ENCODE assay signal across 16 cellular contexts in genomic region chr7:141339603-141340002, GRCh38.
DNase-seq lines count a peak whose midpoint lies in the region; ATAC-seq, FAIRE-seq and TF ChIP-seq lines count a peak whose summit lies in the region.
"Had no signal": no experiment of that assay in that cellular context is flagged by ENCODE, and none has a peak within 500 bp of the region (broad histone marks: within the 10 kb centered on the region; RNA-seq: fewer than 3 reads in every experiment).

No MANE protein-coding gene starts in this region.

- no peak for ATAC-seq in GM12878

- H2AFZ ChIP-seq in GM12878 (ENCODE audit: control insufficient read depth, low read depth, low read length) = no peak overlapping the region
- H2AFZ ChIP-seq in neural progenitor cell (replicated peaks) = no peak overlapping the region

- CTCF ChIA-PET in GM12878 (lab: Yijun Ruan, JAX) = no interaction called here

- RAD21 ChIA-PET in GM12878 (lab: Charles Lee; ENCODE audit: unreplicated experiment) = no interaction called here

- in situ Hi-C loops in GM12878 (cut with MboI) = no loop called here
- in situ Hi-C loops in ACHN (cut with HindIII; ENCODE audit: low pct_ligation_motif_present, low pct_unique_long_range_greater_than_20kb, low sequenced_read_pairs) = no loop called here

- H4K20me1 ChIP-seq in GM12878 (ENCODE audit: control insufficient read depth, insufficient read depth) (no peaks in the 10 kb centered on the region), neural progenitor cell (ENCODE audit: low read depth) (no peaks in the 10 kb centered on the region)

- no peaks in the 10 kb centered on the region for H3F3A ChIP-seq in neural progenitor cell (ENCODE audit: low read depth)

- H3K4me2 ChIP-seq in GM12878 (ENCODE audit: control insufficient read depth, insufficient read depth) (no peak overlapping the region), neural progenitor cell (no peak overlapping the region)

- DNase-seq in DMS 273 (lab: John Stamatoyannopoulos, UW; ENCODE audit: unreplicated experiment) (peak; percentile 13), DMS 273 treated with DMSO at 0.1 percent for 48 hours (lab: John Stamatoyannopoulos, UW) (no peak), M059J (ENCODE audit: low read depth) (peak; percentile 19), GM12878 (ENCODE audit: low read depth, low spot score) (no peak), neural progenitor cell (ENCODE audit: low spot score) (peak; percentile 28), ACHN (no peak), NCI-H446 (lab: John Stamatoyannopoulos, UW) (no peak), GM03348 (ENCODE audit: low spot score) (no peak)
- DNase-seq: NCI-H1694, NCI-H748 treated with DMSO at 0.1 percent for 48 hours, SIG-M5, SW 1271 had no signal

- H3K4me1 ChIP-seq in GM12878 (ENCODE audit: control insufficient read depth, insufficient read depth, low read length) = no peaks in the 10 kb centered on the region
- H3K4me1 ChIP-seq in neural progenitor cell = no peaks in the 10 kb centered on the region

- SMC1A ChIA-PET in GM12878 (lab: Charles Lee; ENCODE audit: uncharacterized antibody, unreplicated experiment) = no interaction called here

- H3K4me1 Mint-ChIP-seq in neural progenitor cell = peaks cover 21% of the 10 kb centered on the region

- no peak for FAIRE-seq in GM12878 (lab: Jason Lieb, UNC)
- FAIRE-seq: GM12891, GM19239, RCC 7860 had no signal

- H3K27ac ChIP-seq in GM12878 (ENCODE audit: control insufficient read depth, insufficient read depth) (no peak overlapping the region), neural progenitor cell (no peak overlapping the region)
- H3K27ac ChIP-seq: 22Rv1 had no signal

- no peak for TF ChIP-seq EP300 in GM12878 (IDR thresholded peaks at IDR 0.05; ENCODE audit: borderline replicate concordance in 1 of 2, control insufficient read depth in 1 of 2, low read depth in 2 of 2, low read length in 2 of 2)

- H3K79me2 ChIP-seq in GM12878 (ENCODE audit: control insufficient read depth, insufficient read depth, low read length) (no peaks in the 10 kb centered on the region), neural progenitor cell (ENCODE audit: low read depth) (no peaks in the 10 kb centered on the region)

- TF ChIP-seq CTCF in GM12878 (IDR thresholded peaks at IDR 0.05 in 2 of 3, conservative IDR thresholded peaks at IDR 0.05 in 1 of 3; ENCODE audit: control insufficient read depth in 2 of 3, extremely low read depth in 1 of 3, insufficient read depth in 1 of 3, low read depth in 3 of 3, low read length in 3 of 3) = no peak
- TF ChIP-seq CTCF in neural progenitor cell (IDR thresholded peaks at IDR 0.05) = no peak

- H3K27me3 ChIP-seq in GM12878 (replicated peaks in 1 of 2; ENCODE audit: control insufficient read depth in 2 of 2, insufficient read depth in 2 of 2, low read length in 1 of 2) (no peaks in the 10 kb centered on the region), neural progenitor cell (no peaks in the 10 kb centered on the region)

- intact Hi-C loops in GM12878 (cut with micrococcal nuclease; ENCODE audit: unreplicated experiment) = no loop called here

- WGBS in GM12878 (ENCODE audit: insufficient coverage, insufficient replicate concordance, low lambda C conversion rate, missing lambda C conversion rate) = 0% methylated on average over 1 of the region's 1 CpG

- H3K9ac ChIP-seq in GM12878 (ENCODE audit: control insufficient read depth, insufficient read depth, low read length) (no peak overlapping the region), neural progenitor cell (no peak overlapping the region)

- TF ChIP-seq RAD21 in GM12878 (IDR thresholded peaks at IDR 0.05; ENCODE audit: insufficient read depth, low read depth, low read length) = no peak

- POLR2A ChIA-PET in GM12878 (lab: Charles Lee) = no interaction called here

- peaks cover 2% of the 10 kb centered on the region for H3K36me3 Mint-ChIP-seq in neural progenitor cell

- H3K4me3 ChIP-seq in GM12878 (no peak overlapping the region), neural progenitor cell (no peak overlapping the region)

- H3K27ac Mint-ChIP-seq in neural progenitor cell = no peak overlapping the region

- no TSS peak for BruUV-seq in GM12878 (replicated peaks; lab: Mats Ljungman, UMichigan)

- H3K4me3 Mint-ChIP-seq in neural progenitor cell = no peak overlapping the region

- TF ChIP-seq POLR2A in GM12878 (IDR thresholded peaks at IDR 0.05; ENCODE audit: low read depth, low read length) = no peak

- H3K36me3 ChIP-seq in GM12878 (ENCODE audit: control insufficient read depth in 2 of 2, insufficient read depth in 2 of 2, low read length in 1 of 2) (no peaks in the 10 kb centered on the region), neural progenitor cell (no peaks in the 10 kb centered on the region)

- H3K27me3 Mint-ChIP-seq in neural progenitor cell (ENCODE audit: insufficient read depth, low read depth) = peaks cover 7% of the 10 kb centered on the region

- H3K9me3 Mint-ChIP-seq in neural progenitor cell = peaks cover 2% of the 10 kb centered on the region

- H3K9me3 ChIP-seq in GM12878 (replicated peaks; ENCODE audit: control insufficient read depth, insufficient read depth, low read length) (no peaks in the 10 kb centered on the region), neural progenitor cell (ENCODE audit: low read depth) (no peaks in the 10 kb centered on the region)

TF ChIP-seq in GM12878, 131 proteins besides CTCF, POLR2A, EP300 and RAD21:
- peak; percentile 31; the same call in 1 of the 2 replicates for TF ChIP-seq REST (IDR thresholded peaks at IDR 0.05; ENCODE audit: low read depth, low read length)
- TF ChIP-seq CHD1 (IDR thresholded peaks at IDR 0.05; ENCODE audit: low read depth, low read length) = no peak
- no peak for TF ChIP-seq MAX (IDR thresholded peaks at IDR 0.05; ENCODE audit: low read depth, low read length)

Comparison
In these comparisons a context has a peak if more than half of its experiments do, and no peak if none do; other contexts are left out.
1. DNase-seq: peak in DMS 273 (single experiment), M059J (single experiment) and neural progenitor cell (single experiment); none in DMS 273 treated with DMSO at 0.1 percent for 48 hours (single experiment), GM12878 (single experiment), ACHN (single experiment), NCI-H446 (0 of 2) and GM03348 (single experiment).